Comparison of ENCODE assay signal across 19 cellular contexts in the genomic region with DNA sequence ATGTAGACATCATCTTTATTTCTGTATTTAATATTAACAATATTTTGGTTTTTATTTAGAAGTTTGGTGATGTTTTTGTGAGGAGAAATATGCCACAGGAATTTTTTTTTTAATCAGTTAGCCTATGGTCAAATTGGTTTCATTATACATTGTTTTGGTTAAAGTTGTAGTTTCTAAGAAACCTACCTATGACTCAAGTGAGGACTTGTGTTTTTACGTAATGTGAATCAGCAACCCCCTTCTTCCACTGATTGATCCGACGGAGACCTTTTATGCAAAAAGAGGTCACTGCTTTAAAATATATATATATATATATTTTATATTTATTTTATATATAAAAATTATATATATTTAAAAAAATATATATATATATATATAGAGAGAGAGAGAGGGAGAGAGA.
"Had no signal": no experiment of that assay in that cellular context is flagged by ENCODE, and none has a peak within 500 bp of the region (broad histone marks: within the 10 kb centered on the region; RNA-seq: fewer than 3 reads in every experiment).

No MANE protein-coding gene starts in this region.

- H3K27me3 Mint-ChIP-seq: activated CD4-positive, alpha-beta T cell treated with anti-CD3 and anti-CD28 coated beads for 36 hours; activated naive CD8-positive, alpha-beta T cell treated with anti-CD3 and anti-CD28 coated beads for 36 hours; central memory CD8-positive, alpha-beta T cell had no signal

- H3K27ac ChIP-seq: brain microvascular endothelial cell, esophagus squamous epithelium, tibial artery, vagina, VCaP had no signal

- DNase-seq: activated CD4-positive, alpha-beta T cell treated with anti-CD3 and anti-CD28 coated beads for 36 hours; activated CD8-positive, alpha-beta memory T cell treated with anti-CD3 and anti-CD28 coated beads, Interleukin-2, amount 50 U/mL, for 4 hours; activated CD8-positive, alpha-beta T cell treated with anti-CD3 and anti-CD28 coated beads, Interleukin-2, amount 10 ng/mL, durations not matched to agents 7 days and 5 days; activated naive CD8-positive, alpha-beta T cell treated with anti-CD3 and anti-CD28 coated beads for 36 hours; amygdala; brain microvascular endothelial cell; cortex of kidney; effector CD4-positive, alpha-beta T cell; esophagus squamous epithelium; immature natural killer cell; posterior cingulate gyrus; retina; stimulated activated CD4-positive, alpha-beta T cell treated with anti-CD3 and anti-CD28 coated beads, Interleukin-2, amount 100 ng/mL, for 48 hours; stimulated activated naive CD4-positive, alpha-beta T cell; tibial artery had no signal

- H3K4me1 ChIP-seq: esophagus squamous epithelium, tibial artery, vagina had no signal

- H3K4me3 ChIP-seq: esophagus squamous epithelium, tibial artery, vagina had no signal

- ATAC-seq: activated CD4-positive, alpha-beta T cell treated with anti-CD3 and anti-CD28 coated beads for 36 hours; activated CD8-positive, alpha-beta T cell treated with anti-CD3 and anti-CD28 coated beads, Interleukin-2, amount 10 ng/mL, durations not matched to agents 7 days and 5 days had no signal

- H3K4me3 Mint-ChIP-seq: activated CD4-positive, alpha-beta T cell treated with anti-CD3 and anti-CD28 coated beads for 36 hours; activated CD8-positive, alpha-beta T cell treated with anti-CD3 and anti-CD28 coated beads, Interleukin-2, amount 10 ng/mL, durations not matched to agents 7 days and 5 days; activated naive CD8-positive, alpha-beta T cell treated with anti-CD3 and anti-CD28 coated beads for 36 hours; central memory CD8-positive, alpha-beta T cell; immature natural killer cell; nephron had no signal

- H3K36me3 ChIP-seq: brain microvascular endothelial cell, esophagus squamous epithelium, tibial artery, vagina had no signal

- H3K9me3 Mint-ChIP-seq: activated naive CD8-positive, alpha-beta T cell treated with anti-CD3 and anti-CD28 coated beads for 36 hours had no signal

- H3K4me1 Mint-ChIP-seq: nephron had no signal

- H3K27me3 ChIP-seq: brain microvascular endothelial cell, esophagus squamous epithelium, tibial artery, vagina had no signal

- H3K9me3 ChIP-seq: esophagus squamous epithelium, tibial artery, vagina had no signal

- H3K36me3 Mint-ChIP-seq: activated naive CD8-positive, alpha-beta T cell treated with anti-CD3 and anti-CD28 coated beads for 36 hours; immature natural killer cell had no signal

- H3K27ac Mint-ChIP-seq: activated CD4-positive, alpha-beta T cell treated with anti-CD3 and anti-CD28 coated beads for 36 hours; activated CD8-positive, alpha-beta T cell treated with anti-CD3 and anti-CD28 coated beads, Interleukin-2, amount 10 ng/mL, durations not matched to agents 7 days and 5 days; activated naive CD8-positive, alpha-beta T cell treated with anti-CD3 and anti-CD28 coated beads for 36 hours; immature natural killer cell; nephron had no signal
